ENCODE assay signal across 21 cellular contexts in the genomic region with DNA sequence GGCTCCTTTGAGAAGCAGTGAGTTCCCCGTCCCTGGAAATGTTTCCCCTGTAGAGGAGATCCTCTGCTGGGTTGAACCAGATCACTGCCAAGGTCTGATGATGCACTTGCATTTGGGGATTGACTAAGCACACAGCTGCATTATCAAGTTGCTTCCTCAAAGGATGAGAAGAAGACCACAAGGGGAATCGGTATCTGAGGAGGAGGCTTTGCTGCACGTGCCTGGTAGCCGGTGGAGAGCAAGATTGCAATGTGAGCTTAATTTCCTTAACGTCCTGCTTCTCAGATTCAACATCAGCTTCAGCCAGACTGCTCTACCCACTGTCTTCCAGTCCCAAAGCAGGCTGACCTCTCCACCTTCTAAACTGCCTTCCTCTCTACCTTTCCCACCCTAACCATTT.
A peak's percentile ranks its signal among the peaks of the same experiment; 100 is the strongest.
DNase-seq lines count a peak whose midpoint lies in the region; ATAC-seq and TF ChIP-seq lines count a peak whose summit lies in the region.
"Had no signal": no experiment of that assay in that cellular context is flagged by ENCODE, and none has a peak within 500 bp of the region (broad histone marks: within the 10 kb centered on the region; RNA-seq: fewer than 3 reads in every experiment).

No MANE protein-coding gene starts in this region.

- no peak for ATAC-seq in gastroesophageal sphincter
- ATAC-seq: Panc1 had no signal

- H3K9me3 Mint-ChIP-seq in activated T-cell treated with anti-CD3 and anti-CD28 coated beads, Interleukin-2, amount 50 U/mL, for 24 hours = no peaks in the 10 kb centered on the region
- H3K9me3 Mint-ChIP-seq: H9, HFFc6 had no signal

- H3K27me3 Mint-ChIP-seq in activated T-cell treated with anti-CD3 and anti-CD28 coated beads, Interleukin-2, amount 50 U/mL, for 24 hours = peaks cover 67% of the 10 kb centered on the region

- no peak overlapping the region for H3K4me3 ChIP-seq in NB4 (ENCODE audit: low read depth, low read length)
- no peak overlapping the region for H3K4me3 ChIP-seq in fibroblast of mammary gland (ENCODE audit: control insufficient read depth, low read depth, low read length)
- no peak overlapping the region for H3K4me3 ChIP-seq in gastroesophageal sphincter
- H3K4me3 ChIP-seq: GM23248, MG63 had no signal

- H3K36me3 Mint-ChIP-seq in activated T-cell treated with anti-CD3 and anti-CD28 coated beads, Interleukin-2, amount 50 U/mL, for 24 hours (ENCODE audit: low read depth) = no peaks in the 10 kb centered on the region
- H3K36me3 Mint-ChIP-seq: CD4-positive, CD25-positive, alpha-beta regulatory T cell had no signal

- no peaks in the 10 kb centered on the region for H3K27me3 ChIP-seq in gastroesophageal sphincter
- H3K27me3 ChIP-seq: MG63 had no signal

- no peak for TF ChIP-seq EP300 in gastroesophageal sphincter (IDR thresholded peaks at IDR 0.05)

- 68 to 86% methylated on average over 5 of the region's 5 CpGs for WGBS in gastroesophageal sphincter (ENCODE audit: low coverage in 1 of 2), 2 donors

- no peak overlapping the region for H3K4me3 Mint-ChIP-seq in activated T-cell treated with anti-CD3 and anti-CD28 coated beads, Interleukin-2, amount 50 U/mL, for 24 hours
- H3K4me3 Mint-ChIP-seq: H9, HFFc6 had no signal

- TF ChIP-seq POLR2A in NB4 (IDR thresholded peaks at IDR 0.05; ENCODE audit: extremely low read depth, insufficient read length) (no peak), gastroesophageal sphincter (IDR thresholded peaks at IDR 0.05) (no peak)

- no peak overlapping the region for H3K27ac ChIP-seq in gastroesophageal sphincter
- H3K27ac ChIP-seq: GM23248 had no signal

- no peaks in the 10 kb centered on the region for H3K4me1 ChIP-seq in gastroesophageal sphincter

- peak overlapping the region; percentile 1 for H3K27ac Mint-ChIP-seq in activated T-cell treated with anti-CD3 and anti-CD28 coated beads, Interleukin-2, amount 50 U/mL, for 24 hours
- H3K27ac Mint-ChIP-seq: CD4-positive, CD25-positive, alpha-beta regulatory T cell; H9; HFFc6 had no signal

- peaks cover 14% of the 10 kb centered on the region for H3K4me1 Mint-ChIP-seq in activated T-cell treated with anti-CD3 and anti-CD28 coated beads, Interleukin-2, amount 50 U/mL, for 24 hours (ENCODE audit: low read depth)
- H3K4me1 Mint-ChIP-seq: H9 had no signal

- TF ChIP-seq CTCF in NB4 (IDR thresholded peaks at IDR 0.05; ENCODE audit: low read depth, low read length) = no peak
- no peak for TF ChIP-seq CTCF in fibroblast of mammary gland (conservative IDR thresholded peaks at IDR 0.05; ENCODE audit: control insufficient read depth, insufficient read depth, low read depth, low read length)
- no peak for TF ChIP-seq CTCF in gastroesophageal sphincter (IDR thresholded peaks at IDR 0.05)

- DNase-seq in activated T-cell treated with anti-CD3 and anti-CD28 coated beads, Interleukin-2, amount 50 U/mL, for 24 hours = no peak
- no peak for DNase-seq in activated T-cell treated with anti-CD3 and anti-CD28 coated beads, Interleukin-2, amount 50 U/mL, for 48 hours
- DNase-seq in NB4 (ENCODE audit: low read depth) (peak; percentile 49), OCI-M1 (lab: John Stamatoyannopoulos, UW) (peak; percentile 13), fibroblast of mammary gland (ENCODE audit: low read depth) (peak; percentile 3), HUDEP-2 (lab: John Stamatoyannopoulos, UW; ENCODE audit: unreplicated experiment in 76 of 76) (no peak), UCSD-AML1 (lab: John Stamatoyannopoulos, UW; ENCODE audit: unreplicated experiment) (no peak)
- DNase-seq: DMS79, GM23248, H9, HFFc6, MG63, NCI-H1694, NCI-H2081, NCI-H2171, NCI-H345, NCI-H524, NCI-H774 had no signal

- H3K9me3 ChIP-seq in gastroesophageal sphincter = no peaks in the 10 kb centered on the region
- H3K9me3 ChIP-seq: MG63 had no signal

- H3K36me3 ChIP-seq in gastroesophageal sphincter = no peaks in the 10 kb centered on the region
- H3K36me3 ChIP-seq: MG63 had no signal

Comparison
In these comparisons a context has a peak if more than half of its experiments do, and no peak if none do; other contexts are left out.
1. DNase-seq: peak in NB4 (single experiment), OCI-M1 (single experiment) and fibroblast of mammary gland (single experiment); none in activated T-cell treated with anti-CD3 and anti-CD28 coated beads, Interleukin-2, amount 50 U/mL, for 24 hours (single experiment), activated T-cell treated with anti-CD3 and anti-CD28 coated beads, Interleukin-2, amount 50 U/mL, for 48 hours (0 of 2), HUDEP-2 (0 of 76) and UCSD-AML1 (single experiment).